18 cellular contexts compared by ENCODE assay signal in the genomic region with DNA sequence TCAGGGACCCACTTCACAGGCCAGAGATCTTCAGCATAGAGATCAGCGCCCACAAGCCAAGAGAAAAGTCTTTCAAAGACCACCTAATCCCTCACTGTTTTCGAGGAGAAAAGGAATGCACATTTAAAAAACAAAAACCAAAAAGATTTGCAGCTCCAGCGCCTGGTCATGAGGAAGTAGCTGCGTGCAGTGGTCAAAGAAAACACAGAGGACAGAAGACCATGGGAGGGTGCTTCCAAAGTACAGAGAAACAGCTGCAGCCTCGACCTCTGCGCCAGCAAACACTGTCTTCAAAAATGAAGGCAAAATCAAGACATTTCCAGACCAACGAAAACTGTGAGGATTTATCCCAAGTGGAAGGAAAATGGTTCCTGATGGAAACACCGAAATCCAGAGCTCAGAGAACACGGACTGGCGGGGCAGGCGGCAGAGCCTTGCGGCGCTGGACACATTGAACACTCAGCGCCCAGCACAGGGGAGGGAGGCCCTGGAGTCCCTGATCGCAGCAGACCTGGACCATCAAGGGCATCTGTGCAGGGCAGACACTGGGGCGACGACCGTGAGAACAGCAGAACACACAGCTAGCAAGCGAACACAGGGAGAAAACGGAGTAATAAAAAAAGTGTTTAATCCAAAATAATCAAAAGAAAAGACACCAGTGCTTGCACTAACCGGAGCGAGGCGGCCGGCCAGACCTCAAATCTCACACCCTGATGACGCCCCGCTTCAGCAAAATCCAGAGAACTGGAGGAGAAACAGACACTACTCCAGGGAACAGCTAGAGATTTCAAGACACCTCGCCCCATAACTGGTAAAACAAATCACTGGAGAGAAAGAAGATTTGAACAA. TPM values are rescaled to one million over a fixed set of nuclear protein-coding genes. Genes with fewer than 3 reads are reported as not detected.
DNase-seq lines count a peak whose midpoint lies in the region; ATAC-seq and TF ChIP-seq lines count a peak whose summit lies in the region.
"Had no signal": no experiment of that assay in that cellular context is flagged by ENCODE, and none has a peak within 500 bp of the region (broad histone marks: within the 10 kb centered on the region; RNA-seq: fewer than 3 reads in every experiment).

No MANE protein-coding gene starts in this region.

- 52 to 64% (median 61%) methylated on average over 27 of the region's 27 CpGs for WGBS in heart left ventricle, 4 donors
- WGBS in testis, 2 donors: 65 to 69% methylated on average over 27 of the region's 27 CpGs

- H3K4me1 Mint-ChIP-seq in naive thymus-derived CD4-positive, alpha-beta T cell: peaks cover 0 to 5% (median 0%) of the 10 kb centered on the region in 7 donors

- CTCF ChIA-PET in naive thymus-derived CD4-positive, alpha-beta T cell (lab: Charles Lee): interaction anchor here (0.9 kb wide), 1 partner anchor 11 kb away, joined by 3 read pairs; no protein-coding TSS in a partner anchor

- peak; percentile 7 to 27 (median 10) for ATAC-seq in heart left ventricle
- no peak for ATAC-seq in esophagus mucosa
- ATAC-seq in naive thymus-derived CD4-positive, alpha-beta T cell: no peak
- ATAC-seq: activated T-cell treated with anti-CD3 and anti-CD28 coated beads, Interleukin-2, amount 50 U/mL, for 72 hours; Panc1; stimulated activated naive CD8-positive, alpha-beta T cell treated with anti-CD3 and anti-CD28 coated beads, Interleukin-15, Interleukin-2, amounts not matched to agents 100 U/mL and 50 U/mL, for 24 hours had no signal

- TF ChIP-seq CTCF in heart left ventricle (IDR thresholded peaks at IDR 0.05) (no peak), testis (IDR thresholded peaks at IDR 0.05) (no peak)

- no peaks in the 10 kb centered on the region for H3K9me3 Mint-ChIP-seq in naive thymus-derived CD4-positive, alpha-beta T cell
- H3K9me3 Mint-ChIP-seq: activated T-cell treated with anti-CD3 and anti-CD28 coated beads, Interleukin-2, amount 50 U/mL, for 72 hours; CD8-positive, alpha-beta memory T cell had no signal

- H3K36me3 ChIP-seq in heart left ventricle: no peaks in the 10 kb centered on the region
- no peaks in the 10 kb centered on the region for H3K36me3 ChIP-seq in mucosa of rectum (ENCODE audit: control insufficient read depth in 2 of 2, insufficient read depth in 2 of 2, low read length in 2 of 2)
- H3K36me3 ChIP-seq in testis (ENCODE audit: low read depth, missing control alignments): no peaks in the 10 kb centered on the region
- H3K36me3 ChIP-seq in naive thymus-derived CD4-positive, alpha-beta T cell (ENCODE audit: control insufficient read depth in 2 of 3, insufficient read depth in 3 of 3, low read length in 3 of 3): no peaks in the 10 kb centered on the region
- H3K36me3 ChIP-seq: HAP-1 had no signal

- peak overlapping the region; percentile 46 to 96 (median 86) for H3K27ac ChIP-seq in heart left ventricle
- peak overlapping the region; percentile 48 to 49 for H3K27ac ChIP-seq in mucosa of rectum (ENCODE audit: low read depth in 2 of 2, low read length in 2 of 2)
- peak overlapping the region; percentile 25 to 46 for H3K27ac ChIP-seq in testis
- H3K27ac ChIP-seq in naive thymus-derived CD4-positive, alpha-beta T cell (ENCODE audit: low read depth, low read length): no peak overlapping the region

- H3K9me3 ChIP-seq in heart left ventricle (no peaks in the 10 kb centered on the region), mucosa of rectum (ENCODE audit: control insufficient read depth in 2 of 2, low read length in 2 of 2) (no peaks in the 10 kb centered on the region), testis (no peaks in the 10 kb centered on the region)
- no peaks in the 10 kb centered on the region for H3K9me3 ChIP-seq in naive thymus-derived CD4-positive, alpha-beta T cell (ENCODE audit: control insufficient read depth in 2 of 3, low read length in 3 of 3)
- H3K9me3 ChIP-seq: HAP-1 had no signal

- H3K4me3 Mint-ChIP-seq in naive thymus-derived CD4-positive, alpha-beta T cell: no peak overlapping the region
- H3K4me3 Mint-ChIP-seq: activated naive CD8-positive, alpha-beta T cell; activated T-cell treated with anti-CD3 and anti-CD28 coated beads, Interleukin-2, amount 50 U/mL, for 72 hours; CD8-positive, alpha-beta memory T cell had no signal

- H3K27me3 ChIP-seq in heart left ventricle: no peaks in the 10 kb centered on the region
- no peaks in the 10 kb centered on the region for H3K27me3 ChIP-seq in mucosa of rectum (ENCODE audit: control insufficient read depth in 2 of 2, insufficient read depth in 2 of 2, low read length in 2 of 2)
- H3K27me3 ChIP-seq in testis: no peaks in the 10 kb centered on the region
- no peaks in the 10 kb centered on the region for H3K27me3 ChIP-seq in naive thymus-derived CD4-positive, alpha-beta T cell (ENCODE audit: control insufficient read depth in 2 of 2, insufficient read depth in 2 of 2, low read length in 2 of 2)

- H3K4me1 ChIP-seq in heart left ventricle (peaks cover 3 to 91% (median 58%) of the 10 kb centered on the region in 12 donors), mucosa of rectum (ENCODE audit: control insufficient read depth in 2 of 2, insufficient read depth in 2 of 2, low read length in 2 of 2) (peaks cover 22 to 25% of the 10 kb centered on the region in 2 donors), testis (peaks cover 50% of the 10 kb centered on the region)
- H3K4me1 ChIP-seq in naive thymus-derived CD4-positive, alpha-beta T cell (ENCODE audit: control insufficient read depth in 2 of 2, insufficient read depth in 2 of 2, low read length in 2 of 2): no peaks in the 10 kb centered on the region
- H3K4me1 ChIP-seq: HAP-1 had no signal

- H3K27me3 Mint-ChIP-seq in naive thymus-derived CD4-positive, alpha-beta T cell: peaks cover 0 to 18% (median 3%) of the 10 kb centered on the region in 5 donors

- H3K36me3 Mint-ChIP-seq in naive thymus-derived CD4-positive, alpha-beta T cell: peaks cover 0 to 3% (median 0%) of the 10 kb centered on the region in 5 donors
- H3K36me3 Mint-ChIP-seq: activated naive CD8-positive, alpha-beta T cell; CD8-positive, alpha-beta memory T cell had no signal

- H3K9ac ChIP-seq in mucosa of rectum (ENCODE audit: low read depth in 1 of 2, low read length in 2 of 2): peak overlapping the region in 1 of 2 donors; percentile 21

- H3K4me3 ChIP-seq in heart left ventricle (peak overlapping the region in 6 of 12 donors; percentile 3 to 34 (median 8)), mucosa of rectum (ENCODE audit: low read length in 2 of 2) (no peak overlapping the region), testis (no peak overlapping the region)
- H3K4me3 ChIP-seq in naive thymus-derived CD4-positive, alpha-beta T cell (ENCODE audit: low read length): no peak overlapping the region
- H3K4me3 ChIP-seq: coronary artery, HAP-1 had no signal

- POLR2A ChIA-PET in naive thymus-derived CD4-positive, alpha-beta T cell (lab: Charles Lee): interaction anchor here (1.4 kb wide), 1 partner anchor 19 kb away, joined by 3 read pairs; no protein-coding TSS in a partner anchor

- intact Hi-C loops in heart left ventricle (cut with DNase I) (loop anchor here in 2 of 10 donors (2.0 to 5.0 kb wide), 2 partner anchors 20 to 32 kb away; no protein-coding TSS in a partner anchor), testis (cut with DNase I; ENCODE audit: low total_unique reads) (no loop called here)
- intact Hi-C loops in naive thymus-derived CD4-positive, alpha-beta T cell (cut with micrococcal nuclease): no loop called here

- TF ChIP-seq POLR2A in heart left ventricle (IDR thresholded peaks at IDR 0.05) (no peak), testis (IDR thresholded peaks at IDR 0.05) (no peak)

- DNase-seq in SK-N-DZ (ENCODE audit: low spot score) (peak; percentile 42), heart left ventricle (peak in 2 of 5 donors; percentile 47 to 78), testis (no peak), NCI-H1105 (lab: John Stamatoyannopoulos, UW) (no peak), hepatic stellate cell (ENCODE audit: low spot score) (no peak)
- no peak for DNase-seq in naive thymus-derived CD4-positive, alpha-beta T cell
- DNase-seq: activated T-cell treated with anti-CD3 and anti-CD28 coated beads, Interleukin-2, amount 50 U/mL, for 72 hours; CD8-positive, alpha-beta memory T cell; DMS79 treated with DMSO at 0.1 percent for 48 hours; MM.1S; NCI-H1694; stimulated activated naive CD8-positive, alpha-beta T cell treated with anti-CD3 and anti-CD28 coated beads, Interleukin-15, Interleukin-2, amounts not matched to agents 100 U/mL and 50 U/mL, for 24 hours had no signal

- H3K27ac Mint-ChIP-seq in naive thymus-derived CD4-positive, alpha-beta T cell: no peak overlapping the region
- H3K27ac Mint-ChIP-seq: activated naive CD8-positive, alpha-beta T cell; activated T-cell treated with anti-CD3 and anti-CD28 coated beads, Interleukin-2, amount 50 U/mL, for 72 hours had no signal

RNA-seq across cellular contexts. Expression of gene SLC12A7, which starts 12.5 kb away (rescaled TPM):
- 0.28 and 0.56 TPM in 2 replicates for polyA plus RNA-seq in SK-N-DZ (2014; cell fraction: cytosol; rRNA removed)
- 0.99 and 6.8 TPM in 2 replicates for polyA plus RNA-seq in SK-N-DZ (2014; cell fraction: nucleus; rRNA removed)
- total RNA-seq in heart left ventricle (100 to 1,000 TPM in 7 of 9 donors, 10 to 100 TPM in 2; 77.0 to 159 (median 132) TPM), testis (100 to 1,000 TPM; 168 to 212 TPM), esophagus mucosa (3.0 TPM)
- polyA plus RNA-seq in heart left ventricle (10 to 100 TPM; 66.3 to 74.5 TPM), testis (ENCODE audit: insufficient read depth, low read depth, low replicate concordance) (73.2 TPM)
- total RNA-seq in naive thymus-derived CD4-positive, alpha-beta T cell: 100 to 1,000 TPM in 1 of 5 experiments, 10 to 100 TPM in 4; 45.3 to 101 (median 64.5) TPM
- polyA plus RNA-seq in naive thymus-derived CD4-positive, alpha-beta T cell: 10 to 100 TPM in 1 of 2 donors, 1 to 10 TPM in 1; 6.4 to 30.5 TPM

Comparison
In these comparisons a context has a peak if more than half of its experiments do, and no peak if none do; other contexts are left out.
1. ATAC-seq: peak in heart left ventricle (4 of 4); none in esophagus mucosa (single experiment) and naive thymus-derived CD4-positive, alpha-beta T cell (single experiment).
2. RNA of gene SLC12A7, which starts 12.5 kb away (total RNA-seq): 168 to 212 TPM in testis, 77.0 to 159 TPM in heart left ventricle and 45.3 to 101 TPM in naive thymus-derived CD4-positive, alpha-beta T cell; 3.0 TPM in esophagus mucosa (single experiment); every median in the first group is over 10 times any median in the second.